Comparison of ENCODE assay signal across 17 cellular contexts in the genomic region with DNA sequence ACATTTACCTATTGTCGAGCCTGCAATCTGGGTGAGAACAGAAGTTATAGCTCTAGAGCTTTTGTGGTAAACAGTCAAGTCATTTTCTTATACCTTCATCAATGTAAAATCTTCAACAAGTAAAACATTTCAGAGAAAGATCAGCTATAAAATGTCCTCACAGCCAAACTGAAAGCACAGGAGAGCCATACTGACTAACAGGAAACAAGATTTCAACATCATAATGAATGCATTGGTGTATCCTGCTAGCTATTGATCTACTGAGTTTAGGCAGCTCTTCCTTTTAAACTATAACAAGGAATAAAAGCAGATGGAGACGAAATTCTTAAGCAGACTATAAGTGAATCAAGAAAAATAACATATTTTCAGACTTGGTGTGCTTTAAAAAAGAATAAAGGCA.
"Had no signal": no experiment of that assay in that cellular context is flagged by ENCODE, and none has a peak within 500 bp of the region (broad histone marks: within the 10 kb centered on the region; RNA-seq: fewer than 3 reads in every experiment).

No MANE protein-coding gene starts in this region.

- H3K9me3 ChIP-seq: prostate gland, testis, upper lobe of left lung had no signal

- H3K36me3 ChIP-seq: brain microvascular endothelial cell, esophagus muscularis mucosa, prostate gland, upper lobe of left lung had no signal

- H3K4me1 Mint-ChIP-seq: activated CD4-positive, alpha-beta T cell treated with anti-CD3 and anti-CD28 coated beads, Interleukin-2, amount 10 ng/mL, durations not matched to agents 7 days and 5 days had no signal

- H3K4me3 Mint-ChIP-seq: activated CD4-positive, alpha-beta T cell treated with anti-CD3 and anti-CD28 coated beads, Interleukin-2, amount 10 ng/mL, durations not matched to agents 7 days and 5 days; activated naive CD4-positive, alpha-beta T cell treated with anti-CD3 and anti-CD28 coated beads for 36 hours; activated T-cell treated with anti-CD3 and anti-CD28 coated beads, Interleukin-2, amount 50 U/mL, for 4 hours had no signal

- H3K27me3 Mint-ChIP-seq: activated CD4-positive, alpha-beta T cell treated with anti-CD3 and anti-CD28 coated beads, Interleukin-2, amount 10 ng/mL, durations not matched to agents 7 days and 5 days had no signal

- H3K27me3 ChIP-seq: brain microvascular endothelial cell, esophagus muscularis mucosa, testis, upper lobe of left lung had no signal

- H3K4me1 ChIP-seq: prostate gland, testis, upper lobe of left lung had no signal

- H3K4me3 ChIP-seq: esophagus muscularis mucosa, lung, prostate gland, smooth muscle cell, testis, upper lobe of left lung had no signal

- DNase-seq: activated CD4-positive, alpha-beta T cell treated with anti-CD3 and anti-CD28 coated beads, Interleukin-2, amount 10 ng/mL, durations not matched to agents 7 days and 5 days; activated CD8-positive, alpha-beta memory T cell treated with anti-CD3 and anti-CD28 coated beads, Interleukin-2, amount 50 U/mL, for 4 hours; activated naive CD4-positive, alpha-beta T cell treated with anti-CD3 and anti-CD28 coated beads for 36 hours; activated T-cell treated with anti-CD3 and anti-CD28 coated beads, Interleukin-2, amount 50 U/mL, for 4 hours; aorta; brain microvascular endothelial cell; cerebellar nuclear complex; effector CD4-positive, alpha-beta T cell; kidney; right cardiac atrium; stimulated activated CD4-positive, alpha-beta T cell treated with anti-CD3 and anti-CD28 coated beads, Interleukin-4, amount 100 ng/mL, for 1 hour; testis; upper lobe of left lung had no signal

- H3K4me2 ChIP-seq: smooth muscle cell had no signal

- H3K27ac ChIP-seq: brain microvascular endothelial cell, esophagus muscularis mucosa, prostate gland, testis, upper lobe of left lung had no signal

- H3K27ac Mint-ChIP-seq: activated CD4-positive, alpha-beta T cell treated with anti-CD3 and anti-CD28 coated beads, Interleukin-2, amount 10 ng/mL, durations not matched to agents 7 days and 5 days; activated naive CD4-positive, alpha-beta T cell treated with anti-CD3 and anti-CD28 coated beads for 36 hours had no signal
